9 cellular contexts compared by ENCODE assay signal in the genomic region with DNA sequence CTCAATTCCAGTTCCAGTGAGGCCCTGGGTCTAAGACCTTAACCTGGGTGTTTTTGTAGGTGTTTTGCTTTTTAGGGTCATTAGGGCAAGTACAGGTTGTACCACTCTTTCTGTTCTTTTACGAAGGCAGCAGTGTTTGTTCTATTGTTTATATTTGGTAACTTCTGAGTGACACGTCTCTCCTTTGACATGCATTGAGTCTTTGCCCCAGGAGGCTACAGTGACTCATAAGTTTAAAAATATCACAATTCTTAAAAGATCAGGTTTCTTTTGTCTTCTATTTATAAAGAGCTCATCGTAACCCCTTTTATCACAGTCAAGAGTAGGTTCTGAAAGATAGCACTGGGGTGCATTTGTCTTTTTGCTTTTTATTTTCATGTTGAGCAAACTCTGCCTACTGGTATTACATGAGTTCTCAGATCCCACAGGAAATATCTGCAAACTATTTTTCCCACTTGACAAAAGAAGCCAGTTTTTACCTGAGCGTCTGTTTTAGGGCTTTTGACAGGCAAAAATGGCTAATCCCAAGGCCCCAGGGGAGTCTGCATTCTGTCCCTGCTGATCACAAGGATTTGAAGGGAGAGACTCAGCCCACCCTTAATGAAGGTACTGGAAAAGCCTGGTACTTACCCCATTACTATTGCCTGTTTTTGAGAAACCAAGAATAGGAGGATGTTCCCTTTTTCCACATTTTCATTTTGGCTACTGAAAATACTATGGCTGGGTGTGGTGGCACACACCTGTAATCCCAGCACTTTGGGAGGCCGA. TPM values are rescaled to one million over a fixed set of nuclear protein-coding genes. Genes with fewer than 3 reads are reported as not detected.
DNase-seq lines count a peak whose midpoint lies in the region; ATAC-seq and TF ChIP-seq lines count a peak whose summit lies in the region.
"Had no signal": no experiment of that assay in that cellular context is flagged by ENCODE, and none has a peak within 500 bp of the region (broad histone marks: within the 10 kb centered on the region; RNA-seq: fewer than 3 reads in every experiment).

No MANE protein-coding gene starts in this region.

- TF ChIP-seq CTCF in RWPE2 (IDR thresholded peaks at IDR 0.05; ENCODE audit: poor library complexity, severe bottlenecking): no peak

- ATAC-seq in GM18873 (IDR thresholded peaks at IDR 0.05; ENCODE audit: low FRiP score, unreplicated experiment): peak; percentile 65
- ATAC-seq in HG02798 (IDR thresholded peaks at IDR 0.05; ENCODE audit: poor library complexity, unreplicated experiment): peak; percentile 85
- ATAC-seq in RWPE2 (ENCODE audit: low read depth): peak; percentile 92

- 0 out of 2 replicates have a peak, but pooled peaks cover 3% of the 10 kb centered on the region for H3K36me3 ChIP-seq in RWPE2 (ENCODE audit: low read depth)
- H3K36me3 ChIP-seq: pancreas had no signal

- no peak for DNase-seq in RWPE2 (ENCODE audit: low spot score)
- peak; percentile 12 for DNase-seq in kidney glomerular epithelial cell (lab: John Stamatoyannopoulos, UW)
- DNase-seq in HT-29 (ENCODE audit: low spot score): no peak
- no peak for DNase-seq in NCI-H526 (lab: John Stamatoyannopoulos, UW)
- DNase-seq in COR-L47 (lab: John Stamatoyannopoulos, UW): no peak
- no peak for DNase-seq in activated CD8-positive, alpha-beta memory T cell treated with anti-CD3 and anti-CD28 coated beads, Interleukin-2, amount 50 U/mL, for 48 hours
- DNase-seq: pancreas had no signal

- no peaks in the 10 kb centered on the region for H3K27me3 ChIP-seq in RWPE2 (ENCODE audit: insufficient read depth, poor library complexity, severe bottlenecking)
- H3K27me3 ChIP-seq: pancreas had no signal

- no peak overlapping the region for H3K4me3 ChIP-seq in RWPE2 (ENCODE audit: severe bottlenecking)
- H3K4me3 ChIP-seq: pancreas had no signal

- no peaks in the 10 kb centered on the region for H3K9me3 ChIP-seq in RWPE2 (ENCODE audit: severe bottlenecking)
- H3K9me3 ChIP-seq: pancreas had no signal

- peak overlapping the region; percentile 29 for H3K27ac ChIP-seq in RWPE2 (ENCODE audit: poor library complexity, severe bottlenecking)
- H3K27ac ChIP-seq: pancreas had no signal

- H3K4me1 ChIP-seq in RWPE2 (ENCODE audit: insufficient read depth, poor library complexity, severe bottlenecking): peaks cover 18% of the 10 kb centered on the region
- H3K4me1 ChIP-seq: pancreas had no signal

RNA-seq across cellular contexts. Expression of a gene that starts 7.9 kb away (rescaled TPM):
- total RNA-seq in HT-29 (2014; rRNA removed; shearing (Covaris generic)): 1.5 and 2.7 TPM in 2 replicates

RNA-seq across cellular contexts. Expression of a gene that starts 21.5 kb away (rescaled TPM):
- total RNA-seq in HT-29 (2014; rRNA removed; shearing (Covaris generic)): 15.1 and 16.9 TPM in 2 replicates

RNA-seq across cellular contexts. Expression of a gene that starts 49.6 kb away (rescaled TPM):
- 20.9 and 24.9 TPM in 2 replicates for total RNA-seq in HT-29 (2014; rRNA removed; shearing (Covaris generic))

RNA-seq across cellular contexts. Expression of a gene that starts 49.8 kb away (rescaled TPM):
- total RNA-seq in HT-29 (2014; rRNA removed; shearing (Covaris generic)): 4.3 and 10.8 TPM in 2 replicates
